9 cellular contexts compared by ENCODE assay signal in genomic region chr12:93847517-93848452, GRCh38.
A peak's percentile ranks its signal among the peaks of the same experiment; 100 is the strongest.
DNase-seq lines count a peak whose midpoint lies in the region; ATAC-seq and TF ChIP-seq lines count a peak whose summit lies in the region.
"Had no signal": no experiment of that assay in that cellular context is flagged by ENCODE, and none has a peak within 500 bp of the region (broad histone marks: within the 10 kb centered on the region; RNA-seq: fewer than 3 reads in every experiment).

No MANE protein-coding gene starts in this region.

- peaks cover 19% of the 10 kb centered on the region for H3K4me1 ChIP-seq in Karpas-422 (ENCODE audit: low read length)
- peaks cover 7 to 11% of the 10 kb centered on the region in 2 donors for H3K4me1 ChIP-seq in neuronal stem cell (ENCODE audit: control insufficient read depth in 2 of 2, insufficient read depth in 1 of 2, low read depth in 1 of 2, low read length in 2 of 2)
- H3K4me1 ChIP-seq in smooth muscle cell (ENCODE audit: low read depth), result no peaks in the 10 kb centered on the region

- H2AFZ ChIP-seq in Karpas-422 (ENCODE audit: low read length) (no peak overlapping the region), neuronal stem cell (ENCODE audit: low read length) (no peak overlapping the region), smooth muscle cell (ENCODE audit: low read depth) (no peak overlapping the region)

- no peak overlapping the region for H2BK12ac ChIP-seq in neuronal stem cell (ENCODE audit: low read length)

- no peak overlapping the region for H3K18ac ChIP-seq in neuronal stem cell (ENCODE audit: low read length)

- H3K9me3 ChIP-seq in Karpas-422 (ENCODE audit: low read length) (no peaks in the 10 kb centered on the region), neuronal stem cell (replicated peaks in 1 of 2; ENCODE audit: control insufficient read depth in 2 of 2, insufficient read depth in 1 of 2, low read depth in 1 of 2, low read length in 2 of 2) (no peaks in the 10 kb centered on the region), smooth muscle cell (replicated peaks; ENCODE audit: low read depth) (no peaks in the 10 kb centered on the region)

- no peak overlapping the region for H2BK5ac ChIP-seq in neuronal stem cell (ENCODE audit: low read length)

- no peak overlapping the region for H3K4me3 ChIP-seq in Karpas-422 (ENCODE audit: low read length)
- no peak overlapping the region for H3K4me3 ChIP-seq in neuronal stem cell (ENCODE audit: low read length in 2 of 2)
- no peak overlapping the region for H3K4me3 ChIP-seq in smooth muscle cell

- H3K27ac ChIP-seq in Karpas-422 (ENCODE audit: low read length) (no peak overlapping the region), neuronal stem cell (replicated peaks; ENCODE audit: low read length) (no peak overlapping the region), smooth muscle cell (ENCODE audit: low read depth) (no peak overlapping the region)

- H4K91ac ChIP-seq in neuronal stem cell (ENCODE audit: low read depth, low read length, poor library complexity), result no peak overlapping the region

- H3K4ac ChIP-seq in neuronal stem cell (ENCODE audit: low read length), result no peak overlapping the region

- H3K79me1 ChIP-seq in neuronal stem cell (ENCODE audit: low read depth, low read length), result no peaks in the 10 kb centered on the region

- H3K4me2 ChIP-seq in Karpas-422 (ENCODE audit: low read depth, low read length, poor library complexity, severe bottlenecking) (peak overlapping the region; percentile 41), neuronal stem cell (ENCODE audit: insufficient read depth, low read length, poor library complexity, severe bottlenecking) (no peak overlapping the region), smooth muscle cell (no peak overlapping the region)

- H2AK5ac ChIP-seq in neuronal stem cell (ENCODE audit: low read depth, low read length), result no peak overlapping the region

- H2BK120ac ChIP-seq in neuronal stem cell (ENCODE audit: low read depth, low read length), result no peak overlapping the region

- H4K8ac ChIP-seq in neuronal stem cell (ENCODE audit: low read depth, low read length), result no peak overlapping the region

- H3K36me3 ChIP-seq in Karpas-422 (ENCODE audit: insufficient read depth, low read length), result no peaks in the 10 kb centered on the region
- H3K36me3 ChIP-seq in neuronal stem cell (replicated peaks in 1 of 2; ENCODE audit: control insufficient read depth in 2 of 2, insufficient read depth in 2 of 2, low read length in 2 of 2), result peaks cover 0 to 1% of the 10 kb centered on the region in 2 donors
- H3K36me3 ChIP-seq in smooth muscle cell (ENCODE audit: low read depth), result no peaks in the 10 kb centered on the region

- ATAC-seq in GM18511 (IDR thresholded peaks at IDR 0.05; ENCODE audit: unreplicated experiment), result peak; percentile 92
- ATAC-seq in GM21786 (IDR thresholded peaks at IDR 0.05; ENCODE audit: unreplicated experiment), result peak; percentile 87

- DNase-seq in Karpas-422, result peak; percentile 80
- peak; percentile 18 for DNase-seq in germinal center (ENCODE audit: low spot score)
- DNase-seq in neuronal stem cell (ENCODE audit: low spot score), result no peak
- no peak for DNase-seq in smooth muscle cell (lab: John Stamatoyannopoulos, UW; ENCODE audit: unreplicated experiment)
- DNase-seq in anterior cingulate cortex (lab: John Stamatoyannopoulos, UW), result no peak
- no peak for DNase-seq in GDM1 (lab: John Stamatoyannopoulos, UW)
- DNase-seq: H9 had no signal

- H3K9me2 ChIP-seq in Karpas-422 (replicated peaks; ENCODE audit: insufficient read depth, low read length), result no peaks in the 10 kb centered on the region

- no peak for TF ChIP-seq CTCF in smooth muscle cell (IDR thresholded peaks at IDR 0.05; ENCODE audit: borderline replicate concordance, insufficient read depth, poor library complexity, severe bottlenecking)

- H2BK15ac ChIP-seq in neuronal stem cell (ENCODE audit: low read length), result no peak overlapping the region

- H3K9ac ChIP-seq in Karpas-422 (ENCODE audit: low read length), result no peak overlapping the region
- no peak overlapping the region for H3K9ac ChIP-seq in neuronal stem cell (ENCODE audit: low read depth, low read length, poor library complexity)
- H3K9ac ChIP-seq in smooth muscle cell (ENCODE audit: low read depth), result no peak overlapping the region

- no peaks in the 10 kb centered on the region for H4K20me1 ChIP-seq in Karpas-422 (ENCODE audit: insufficient read depth, low read depth, low read length)
- H4K20me1 ChIP-seq in smooth muscle cell (ENCODE audit: low read depth), result no peaks in the 10 kb centered on the region

- H3K79me2 ChIP-seq in Karpas-422 (ENCODE audit: low read length) (no peaks in the 10 kb centered on the region), smooth muscle cell (ENCODE audit: low read depth) (no peaks in the 10 kb centered on the region)

- no peak overlapping the region for H3K23ac ChIP-seq in neuronal stem cell (ENCODE audit: low read depth, low read length, poor library complexity)

- no peak overlapping the region for H3K14ac ChIP-seq in neuronal stem cell (ENCODE audit: low read length)

- H3F3A ChIP-seq in smooth muscle cell (ENCODE audit: low read depth), result no peaks in the 10 kb centered on the region

- H3K27me3 ChIP-seq in Karpas-422 (ENCODE audit: low read length) (no peaks in the 10 kb centered on the region), neuronal stem cell (ENCODE audit: control insufficient read depth in 3 of 3, insufficient read depth in 3 of 3, low read depth in 1 of 3, low read length in 3 of 3) (no peaks in the 10 kb centered on the region), smooth muscle cell (ENCODE audit: low read depth) (no peaks in the 10 kb centered on the region)

- WGBS in neuronal stem cell (ENCODE audit: extremely low coverage in 2 of 2, insufficient read length in 2 of 2, insufficient replicate concordance in 1 of 2), 2 donors, result no CpG with 5 or more reads among the region's 7 CpGs
- 96% methylated on average over 7 of the region's 7 CpGs for WGBS in smooth muscle cell (ENCODE audit: low lambda C conversion rate)

Comparison
In these comparisons a context has a peak if more than half of its experiments do, and no peak if none do; other contexts are left out.
1. DNase-seq: peak in Karpas-422 (single experiment) and germinal center (single experiment); none in neuronal stem cell (single experiment), smooth muscle cell (single experiment), anterior cingulate cortex (0 of 58) and GDM1 (single experiment).